33 cellular contexts compared by ENCODE assay signal in the genomic region with DNA sequence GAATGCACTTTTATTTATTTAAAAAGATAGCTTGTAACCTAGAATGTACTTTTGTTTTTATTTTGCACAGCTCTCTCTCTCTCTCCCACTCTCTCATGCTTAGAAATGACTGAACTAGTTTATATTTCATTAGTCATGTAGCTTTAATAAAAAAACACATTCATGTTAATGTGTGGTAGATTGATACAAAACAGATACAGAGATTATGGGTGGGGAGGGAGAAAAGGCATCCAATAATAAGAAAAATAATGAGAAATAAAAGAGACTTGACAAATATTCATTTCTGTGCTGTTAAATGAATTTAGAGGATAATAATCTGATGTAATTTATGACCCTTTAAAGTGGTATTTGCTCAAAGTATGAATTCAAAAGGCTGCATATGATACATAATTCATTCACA.
"Had no signal": no experiment of that assay in that cellular context is flagged by ENCODE, and none has a peak within 500 bp of the region (broad histone marks: within the 10 kb centered on the region; RNA-seq: fewer than 3 reads in every experiment).

No MANE protein-coding gene starts in this region.

- H3K9me3 Mint-ChIP-seq: activated B cell treated with CpG ODN at 0.5 μM for 24 hours; activated CD8-positive, alpha-beta T cell treated with anti-CD3 and anti-CD28 coated beads for 36 hours; activated T-cell treated with anti-CD3 and anti-CD28 coated beads, Interleukin-2, amount 50 U/mL, for 4 hours; activated T-helper 17 cell treated with anti-CD3 and anti-CD28 coated beads, Interleukin-2, amount 50 U/mL, for 72 hours; effector memory CD8-positive, alpha-beta T cell; T-helper 1 cell treated with Interleukin-12 subunit alpha and Interleukin-12 subunit beta and Interleukin-4 antibody, amounts not matched to agents 30 μg/mL and 1 μg/mL, for 36 hours had no signal

- H3K27ac Mint-ChIP-seq: activated B cell treated with CpG ODN at 0.5 μM for 24 hours; activated CD8-positive, alpha-beta T cell treated with anti-CD3 and anti-CD28 coated beads for 36 hours; activated naive CD8-positive, alpha-beta T cell; activated T-helper 17 cell treated with anti-CD3 and anti-CD28 coated beads, Interleukin-2, amount 50 U/mL, for 72 hours; effector memory CD8-positive, alpha-beta T cell; T-helper 1 cell treated with Interleukin-12 subunit alpha and Interleukin-12 subunit beta and Interleukin-4 antibody, amounts not matched to agents 30 μg/mL and 1 μg/mL, for 36 hours had no signal

- ATAC-seq: activated CD4-positive, CD25-positive, alpha-beta regulatory T cell treated with anti-CD3 and anti-CD28 coated beads, Interleukin-2, amount 50 U/mL, for 24 hours; activated CD8-positive, alpha-beta T cell treated with anti-CD3 and anti-CD28 coated beads for 36 hours; activated T-cell treated with anti-CD3 and anti-CD28 coated beads, Interleukin-2, amount 50 U/mL, for 4 hours; activated T-helper 17 cell treated with anti-CD3 and anti-CD28 coated beads, Interleukin-2, amount 50 U/mL, for 72 hours; body of pancreas; effector memory CD8-positive, alpha-beta T cell; foreskin keratinocyte; gastrocnemius medialis; heart left ventricle had no signal

- H3K9me3 ChIP-seq: adrenal gland, body of pancreas, gastrocnemius medialis, heart left ventricle had no signal

- H3K4me3 Mint-ChIP-seq: activated B cell treated with CpG ODN at 0.5 μM for 24 hours; activated CD8-positive, alpha-beta T cell treated with anti-CD3 and anti-CD28 coated beads for 36 hours; activated naive CD8-positive, alpha-beta T cell; activated T-cell treated with anti-CD3 and anti-CD28 coated beads, Interleukin-2, amount 50 U/mL, for 4 hours; activated T-helper 17 cell treated with anti-CD3 and anti-CD28 coated beads, Interleukin-2, amount 50 U/mL, for 72 hours; effector memory CD8-positive, alpha-beta T cell; T-helper 1 cell treated with Interleukin-12 subunit alpha and Interleukin-12 subunit beta and Interleukin-4 antibody, amounts not matched to agents 30 μg/mL and 1 μg/mL, for 36 hours had no signal

- H3K36me3 ChIP-seq: adrenal gland, gastrocnemius medialis, WERI-Rb-1 had no signal

- FAIRE-seq: colon, endothelial cell of umbilical vein had no signal

- H3K4me3 ChIP-seq: adrenal gland, body of pancreas, gastrocnemius medialis, heart left ventricle had no signal

- H3K27ac ChIP-seq: adrenal gland, body of pancreas, epithelial cell of prostate, foreskin keratinocyte, gastrocnemius medialis, heart left ventricle, WERI-Rb-1 had no signal

- H3K4me1 ChIP-seq: body of pancreas, foreskin keratinocyte, gastrocnemius medialis had no signal

- H3K27me3 Mint-ChIP-seq: activated B cell treated with CpG ODN at 0.5 μM for 24 hours; activated CD8-positive, alpha-beta T cell treated with anti-CD3 and anti-CD28 coated beads for 36 hours; activated naive CD8-positive, alpha-beta T cell; activated T-helper 17 cell treated with anti-CD3 and anti-CD28 coated beads, Interleukin-2, amount 50 U/mL, for 72 hours; effector memory CD8-positive, alpha-beta T cell had no signal

- H3K4me1 Mint-ChIP-seq: activated T-helper 17 cell treated with anti-CD3 and anti-CD28 coated beads, Interleukin-2, amount 50 U/mL, for 72 hours had no signal

- DNase-seq: activated B cell treated with CpG ODN at 0.5 μM for 24 hours; activated CD4-positive, alpha-beta T cell treated with anti-CD3 and anti-CD28 coated beads for 48 hours; activated CD4-positive, alpha-beta T cell treated with anti-CD3 and anti-CD28 coated beads, Interleukin-2, amount 50 U/mL, for 1 hour; activated CD4-positive, alpha-beta T cell treated with anti-CD3 and anti-CD28 coated beads, Interleukin-2, amount 50 U/mL, for 48 hours; activated CD8-positive, alpha-beta memory T cell treated with anti-CD3 and anti-CD28 coated beads for 24 hours; activated CD8-positive, alpha-beta T cell treated with anti-CD3 and anti-CD28 coated beads for 36 hours; activated effector memory CD4-positive, alpha-beta T cell treated with Interleukin-2 at 50 U/mL for 16 hours; activated gamma-delta T cell treated with Interleukin-2 at 50 U/mL for 16 hours; activated naive CD4-positive, alpha-beta T cell treated with anti-CD3 and anti-CD28 coated beads, Interleukin-2, amount 50 U/mL, for 16 hours; activated naive CD4-positive, alpha-beta T cell treated with Interleukin-2 at 50 U/mL for 16 hours; activated T-cell treated with anti-CD3 and anti-CD28 coated beads, Interleukin-2, amount 50 U/mL, for 4 hours; adrenal gland; amygdala; aorta; body of pancreas; caudate nucleus; cortex of kidney; dermis blood vessel endothelial cell; effector CD4-positive, alpha-beta T cell; effector memory CD8-positive, alpha-beta T cell; foreskin keratinocyte; gastrocnemius medialis; glutamatergic neuron; heart left ventricle; T-helper 9 cell; WERI-Rb-1 had no signal

- H3K27me3 ChIP-seq: adrenal gland, body of pancreas, foreskin keratinocyte, gastrocnemius medialis, heart left ventricle had no signal
